Comparison of ENCODE assay signal across 18 cellular contexts in the genomic region with DNA sequence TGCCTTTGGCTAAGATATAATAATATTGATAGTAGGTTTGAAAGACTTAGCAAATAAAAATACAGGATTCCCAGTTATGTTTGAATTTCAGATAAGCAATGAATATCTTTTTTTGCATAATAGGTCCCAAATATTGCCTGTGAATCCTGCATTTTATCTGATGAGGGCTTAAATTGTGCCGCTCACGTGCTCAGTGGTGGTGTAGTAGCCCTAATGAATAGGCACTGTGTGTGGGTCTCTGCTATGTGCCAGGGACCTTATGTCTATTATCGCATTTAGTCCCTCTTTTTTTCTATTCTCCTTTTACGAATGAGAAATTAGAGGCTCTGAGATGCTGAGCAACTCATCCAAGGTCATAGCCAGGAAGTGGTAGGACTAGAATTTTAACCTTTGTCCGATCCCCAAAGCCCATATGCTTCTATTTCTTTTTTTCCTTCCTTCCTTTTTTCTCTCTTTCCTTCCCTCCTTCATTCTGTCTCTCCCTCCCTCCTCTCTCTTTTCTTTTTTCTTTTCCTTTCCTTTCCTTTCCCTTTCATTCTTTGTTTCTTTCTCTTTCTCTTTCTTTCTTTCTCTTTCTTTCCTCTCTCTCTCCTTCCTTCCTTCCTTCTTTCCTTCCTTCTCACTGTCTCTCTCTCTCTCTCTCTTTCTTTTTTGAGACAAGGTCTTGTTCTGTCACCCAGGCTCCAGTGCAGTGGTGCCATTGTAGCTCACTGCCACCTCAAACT. TPM values are rescaled to one million over a fixed set of nuclear protein-coding genes. Genes with fewer than 3 reads are reported as not detected.
DNase-seq lines count a peak whose midpoint lies in the region; ATAC-seq, FAIRE-seq and TF ChIP-seq lines count a peak whose summit lies in the region.
"Had no signal": no experiment of that assay in that cellular context is flagged by ENCODE, and none has a peak within 500 bp of the region (broad histone marks: within the 10 kb centered on the region; RNA-seq: fewer than 3 reads in every experiment).

No MANE protein-coding gene starts in this region.

- no peak overlapping the region for H3K4me3 ChIP-seq in IMR-90 (ENCODE audit: insufficient read depth, low read depth, low read length)
- H3K4me3 ChIP-seq in endothelial cell of umbilical vein (replicated peaks in 1 of 3; ENCODE audit: insufficient read depth in 1 of 3, low read depth in 1 of 3, low read length in 3 of 3): no peak overlapping the region
- H3K4me3 ChIP-seq in trophoblast cell (ENCODE audit: low read depth, low read length): no peak overlapping the region
- H3K4me3 ChIP-seq: hepatocyte, Peyer's patch, tibial nerve had no signal

- peaks cover 37 to 48% (median 38%) of the 10 kb centered on the region in 3 donors for H3K4me1 Mint-ChIP-seq in T-cell

- H3K4me2 ChIP-seq in IMR-90 (ENCODE audit: low read depth, low read length) (0 out of 2 replicates have a peak overlapping the region, but pooled peaks have one; percentile 7), endothelial cell of umbilical vein (ENCODE audit: insufficient read depth, low read length) (peak overlapping the region; percentile 66), trophoblast cell (ENCODE audit: low read length) (no peak overlapping the region)
- H3K4me2 ChIP-seq: hepatocyte had no signal

- peak overlapping the region; percentile 99 for H2BK20ac ChIP-seq in IMR-90 (ENCODE audit: low read depth, low read length)

- H4K8ac ChIP-seq in IMR-90 (ENCODE audit: low read depth in 2 of 2, low read length in 2 of 2) (peak overlapping the region; percentile 89 to 98), trophoblast cell (ENCODE audit: low read depth, low read length) (no peak overlapping the region)

- H3K14ac ChIP-seq in IMR-90 (replicated peaks; ENCODE audit: low read depth, low read length) (peak overlapping the region; percentile 98), trophoblast cell (ENCODE audit: low read length) (no peak overlapping the region)

- no peaks in the 10 kb centered on the region for H3K36me3 Mint-ChIP-seq in T-cell
- H3K36me3 Mint-ChIP-seq: activated naive CD4-positive, alpha-beta T cell treated with anti-CD3 and anti-CD28 coated beads, Interleukin-2, amount 50 U/mL, for 72 hours; stimulated activated naive B cell treated with anti-CD40 and anti-IgM and Interleukin-4, amounts not matched to agents 10 μg/mL and 1 μg/mL and 100 μg/mL, for 72 hours had no signal

- TF ChIP-seq CTCF in IMR-90 (conservative IDR thresholded peaks at IDR 0.05; ENCODE audit: low read depth, low read length): no peak
- TF ChIP-seq CTCF in endothelial cell of umbilical vein (IDR thresholded peaks at IDR 0.05; ENCODE audit: extremely low read depth in 1 of 2, insufficient read depth in 1 of 2, low read depth in 1 of 2, low read length in 2 of 2): no peak

- CTCF ChIA-PET in IMR-90 (lab: Yijun Ruan, JAX): interaction anchor here (0.8 kb wide), 1 partner anchor 9 kb away, joined by 3 read pairs; no protein-coding TSS in a partner anchor
- CTCF ChIA-PET in endothelial cell of umbilical vein (lab: Charles Lee): interaction anchor here (0.8 to 1.4 kb wide), 3 partner anchors 9 to 981 kb away, joined by 3 to 5 read pairs (median 3); a partner anchor contains a TSS
- CTCF ChIA-PET in T-cell (lab: Charles Lee): interaction anchor here in 1 of 2 donors (0.5 kb wide), 1 partner anchor 326 kb away, joined by 3 read pairs; no protein-coding TSS in a partner anchor

- H2AK5ac ChIP-seq in IMR-90 (ENCODE audit: low read depth, low read length): peak overlapping the region; percentile 97
- no peak overlapping the region for H2AK5ac ChIP-seq in trophoblast cell (ENCODE audit: low read length)

- peak overlapping the region; percentile 79 for H2AK9ac ChIP-seq in IMR-90 (replicated peaks; ENCODE audit: low read depth, low read length, poor library complexity)

- peak overlapping the region in 1 of 2 donors; percentile 2 for H3K27ac Mint-ChIP-seq in T-cell
- H3K27ac Mint-ChIP-seq: activated B cell treated with CpG ODN at 0.5 μM for 24 hours; stimulated activated naive B cell treated with anti-CD40 and anti-IgM and Interleukin-4, amounts not matched to agents 10 μg/mL and 1 μg/mL and 100 μg/mL, for 72 hours had no signal

- WGBS in IMR-90 (ENCODE audit: extremely low coverage in 2 of 2, insufficient read length in 1 of 2), 2 experiments: no CpG with 5 or more reads among the region's 5 CpGs
- no CpG with 5 or more reads among the region's 5 CpGs for WGBS in trophoblast cell (ENCODE audit: extremely low coverage, insufficient coverage, insufficient read length)

- dilution Hi-C loops in IMR-90 (cut with HindIII; ENCODE audit: low sequenced_read_pairs, unreplicated experiment): no loop called here
- dilution Hi-C loops in endothelial cell of umbilical vein (cut with MboI; ENCODE audit: extremely low pct_ligation_motif_present, low sequenced_read_pairs): no loop called here

- H3K9ac ChIP-seq in ES-I3 (ENCODE audit: low read depth, low read length) (peak overlapping the region; percentile 25; the same call in 1 of the 2 replicates), IMR-90 (ENCODE audit: low read depth, low read length) (peak overlapping the region; percentile 48; the same call in 1 of the 2 replicates), endothelial cell of umbilical vein (replicated peaks; ENCODE audit: extremely low read depth, insufficient read depth, low read length) (peak overlapping the region; percentile 39), trophoblast cell (ENCODE audit: low read length) (no peak overlapping the region)

- H3K36me3 ChIP-seq in ES-I3 (ENCODE audit: insufficient read depth, low read length) (no peaks in the 10 kb centered on the region), IMR-90 (ENCODE audit: control insufficient read depth, insufficient read depth, low read length) (no peaks in the 10 kb centered on the region), endothelial cell of umbilical vein (ENCODE audit: control insufficient read depth in 2 of 2, extremely low read depth in 1 of 2, insufficient read depth in 2 of 2, low read length in 2 of 2) (no peaks in the 10 kb centered on the region), trophoblast cell (ENCODE audit: control insufficient read depth in 1 of 2, insufficient read depth in 2 of 2, low read length in 2 of 2) (no peaks in the 10 kb centered on the region)
- H3K36me3 ChIP-seq: brain microvascular endothelial cell, Peyer's patch had no signal

- no peak overlapping the region for H2BK12ac ChIP-seq in trophoblast cell (ENCODE audit: low read length)

- H3K27me3 ChIP-seq in IMR-90 (ENCODE audit: control insufficient read depth, insufficient read depth, low read length) (no peaks in the 10 kb centered on the region), endothelial cell of umbilical vein (ENCODE audit: control insufficient read depth in 2 of 2, insufficient read depth in 2 of 2, low read length in 2 of 2) (peaks cover 0 to 6% of the 10 kb centered on the region in 2 experiments), trophoblast cell (ENCODE audit: insufficient read depth, low read length) (no peaks in the 10 kb centered on the region)
- H3K27me3 ChIP-seq: brain microvascular endothelial cell, hepatocyte, Peyer's patch, tibial nerve had no signal

- intact Hi-C loops in IMR-90 (cut with micrococcal nuclease) (no loop called here), endothelial cell of umbilical vein (cut with micrococcal nuclease) (no loop called here)

- H3K27ac ChIP-seq in IMR-90 (ENCODE audit: insufficient read depth, low read length) (peak overlapping the region; percentile 64), endothelial cell of umbilical vein (ENCODE audit: insufficient read depth, low read depth, low read length) (peak overlapping the region; percentile 22), trophoblast cell (ENCODE audit: low read depth, low read length) (no peak overlapping the region)
- H3K27ac ChIP-seq: brain microvascular endothelial cell, hepatocyte, HL-60, Peyer's patch, tibial nerve had no signal

- H3K9me3 ChIP-seq in ES-I3 (ENCODE audit: control insufficient read depth, insufficient read depth, low read length): 0 out of 2 replicates have a peak, but pooled peaks cover 3% of the 10 kb centered on the region
- H3K9me3 ChIP-seq in IMR-90 (ENCODE audit: control insufficient read depth, insufficient read depth, low read length): no peaks in the 10 kb centered on the region
- no peaks in the 10 kb centered on the region for H3K9me3 ChIP-seq in endothelial cell of umbilical vein (replicated peaks; ENCODE audit: control insufficient read depth, insufficient read depth, low read length)
- H3K9me3 ChIP-seq in trophoblast cell (ENCODE audit: insufficient read depth, low read depth, low read length): no peaks in the 10 kb centered on the region
- H3K9me3 ChIP-seq: Peyer's patch, tibial nerve had no signal

- no peak overlapping the region for H4K12ac ChIP-seq in trophoblast cell (ENCODE audit: low read depth, low read length)

- H2BK120ac ChIP-seq in IMR-90 (ENCODE audit: low read depth, low read length): peak overlapping the region; percentile 99
- H2BK120ac ChIP-seq in trophoblast cell (ENCODE audit: insufficient read depth, low read length, poor library complexity): peak overlapping the region; percentile 45

- H3K9me1 ChIP-seq in IMR-90 (ENCODE audit: insufficient read depth, low read length) (peaks cover 13% of the 10 kb centered on the region; the same call in 1 of the 2 replicates), endothelial cell of umbilical vein (replicated peaks; ENCODE audit: control insufficient read depth, extremely low read depth, insufficient read depth, low read length) (no peaks in the 10 kb centered on the region)

- BruUV-seq in IMR-90 (replicated peaks; lab: Mats Ljungman, UMichigan) (TSS peak; percentile 81), endothelial cell of umbilical vein (replicated peaks; lab: Mats Ljungman, UMichigan) (TSS peak; percentile 95)

- H3K9me3 Mint-ChIP-seq in T-cell: no peaks in the 10 kb centered on the region
- H3K9me3 Mint-ChIP-seq: activated B cell treated with CpG ODN at 0.5 μM for 24 hours; activated naive CD4-positive, alpha-beta T cell treated with anti-CD3 and anti-CD28 coated beads, Interleukin-2, amount 50 U/mL, for 72 hours; stimulated activated naive B cell treated with anti-CD40 and anti-IgM and Interleukin-4, amounts not matched to agents 10 μg/mL and 1 μg/mL and 100 μg/mL, for 72 hours had no signal

- POLR2A ChIA-PET in IMR-90 (lab: Charles Lee; ENCODE audit: unreplicated experiment): interaction anchor here (1.0 kb wide), 1 partner anchor 130 kb away, joined by 5 read pairs; no protein-coding TSS in a partner anchor
- POLR2A ChIA-PET in endothelial cell of umbilical vein (lab: Charles Lee): no interaction called here
- POLR2A ChIA-PET in T-cell (lab: Charles Lee): no interaction called here

- H3K18ac ChIP-seq in IMR-90 (ENCODE audit: low read depth, low read length) (peak overlapping the region; percentile 78), trophoblast cell (ENCODE audit: low read length) (no peak overlapping the region)

- H3K4me3 Mint-ChIP-seq in T-cell: no peak overlapping the region
- H3K4me3 Mint-ChIP-seq: activated B cell treated with CpG ODN at 0.5 μM for 24 hours; stimulated activated naive B cell treated with anti-CD40 and anti-IgM and Interleukin-4, amounts not matched to agents 10 μg/mL and 1 μg/mL and 100 μg/mL, for 72 hours had no signal

- H3K4me1 ChIP-seq in ES-I3 (ENCODE audit: insufficient read depth, low read length): peaks cover 39% of the 10 kb centered on the region
- peaks cover 11% of the 10 kb centered on the region for H3K4me1 ChIP-seq in IMR-90 (ENCODE audit: control insufficient read depth, insufficient read depth, low read length)
- H3K4me1 ChIP-seq in endothelial cell of umbilical vein (ENCODE audit: control insufficient read depth, extremely low read depth, insufficient read depth, low read length): peaks cover 24% of the 10 kb centered on the region
- peaks cover 4 to 11% of the 10 kb centered on the region in 2 experiments for H3K4me1 ChIP-seq in trophoblast cell (ENCODE audit: control insufficient read depth in 1 of 2, insufficient read depth in 2 of 2, low read length in 2 of 2)

- no peak for ATAC-seq in IMR-90 (ENCODE audit: low read depth)
- no peak for ATAC-seq in HG03045 (IDR thresholded peaks at IDR 0.05; ENCODE audit: unreplicated experiment)
- ATAC-seq in T-cell (replicated peaks in 1 of 4): no peak
- ATAC-seq: activated naive CD4-positive, alpha-beta T cell treated with anti-CD3 and anti-CD28 coated beads, Interleukin-2, amount 50 U/mL, for 72 hours; stimulated activated naive B cell treated with anti-CD40 and anti-IgM and Interleukin-4, amounts not matched to agents 10 μg/mL and 1 μg/mL and 100 μg/mL, for 72 hours had no signal

- H3K79me1 ChIP-seq in IMR-90 (ENCODE audit: low read depth in 1 of 2, low read length in 2 of 2) (0 out of 4 replicates have a peak, but pooled peaks cover 0 to 3% of the 10 kb centered on the region in 2 experiments), trophoblast cell (ENCODE audit: low read length) (peaks cover 6% of the 10 kb centered on the region)

- H3K56ac ChIP-seq in IMR-90 (ENCODE audit: extremely low read depth, insufficient read depth, low read length): peak overlapping the region; percentile 89

- no peak for TF ChIP-seq RAD21 in IMR-90 (IDR thresholded peaks at IDR 0.05; ENCODE audit: low read length)

- H2BK5ac ChIP-seq in IMR-90 (ENCODE audit: low read depth, low read length, poor library complexity, severe bottlenecking): peak overlapping the region; percentile 80
- H2BK5ac ChIP-seq in trophoblast cell (ENCODE audit: low read depth, low read length, poor library complexity): no peak overlapping the region

- H4K91ac ChIP-seq in IMR-90 (ENCODE audit: insufficient read depth, low read depth, low read length) (peak overlapping the region; percentile 96), trophoblast cell (ENCODE audit: low read depth, low read length) (no peak overlapping the region)

- H2AFZ ChIP-seq in IMR-90 (replicated peaks; ENCODE audit: low read length, poor library complexity): peak overlapping the region; percentile 51
- H2AFZ ChIP-seq in endothelial cell of umbilical vein (ENCODE audit: low read depth, low read length): no peak overlapping the region
- H2AFZ ChIP-seq in trophoblast cell (ENCODE audit: insufficient read depth, low read length, poor library complexity): no peak overlapping the region
- H2AFZ ChIP-seq: hepatocyte had no signal

- no peak for TF ChIP-seq POLR2A in IMR-90 (IDR thresholded peaks at IDR 0.05; ENCODE audit: low read depth, low read length)
- TF ChIP-seq POLR2A in endothelial cell of umbilical vein (IDR thresholded peaks at IDR 0.05; ENCODE audit: low read depth, low read length): no peak

- H3K4ac ChIP-seq in IMR-90 (ENCODE audit: low read depth, low read length): peak overlapping the region; percentile 98
- no peak overlapping the region for H3K4ac ChIP-seq in trophoblast cell (ENCODE audit: low read depth, low read length)

- H4K20me1 ChIP-seq in IMR-90 (ENCODE audit: insufficient read depth, low read length): no peaks in the 10 kb centered on the region
- H4K20me1 ChIP-seq in endothelial cell of umbilical vein (replicated peaks; ENCODE audit: control insufficient read depth, extremely low read depth, insufficient read depth, low read length): no peaks in the 10 kb centered on the region

- peaks cover 0 to 7% of the 10 kb centered on the region in 2 donors for H3K27me3 Mint-ChIP-seq in T-cell
- H3K27me3 Mint-ChIP-seq: activated B cell treated with CpG ODN at 0.5 μM for 24 hours had no signal

- peak overlapping the region; percentile 81 for H4K5ac ChIP-seq in IMR-90 (ENCODE audit: low read depth, low read length)

- DNase-seq in IMR-90 (no peak), endothelial cell of umbilical vein (ENCODE audit: low read depth, low spot score) (no peak), trophoblast cell (no peak), T-cell (no peak), NCI-H2029 treated with DMSO at 0.1 percent for 48 hours (lab: John Stamatoyannopoulos, UW) (no peak)
- DNase-seq: activated B cell treated with CpG ODN at 0.5 μM for 24 hours; brain microvascular endothelial cell; NCI-H1105 treated with DMSO at 0.1 percent for 48 hours; NCI-H2171 treated with DMSO at 0.1 percent for 48 hours; NCI-H82; Peyer's patch; stimulated activated naive B cell treated with anti-CD40 and anti-IgM and Interleukin-4, amounts not matched to agents 10 μg/mL and 1 μg/mL and 100 μg/mL, for 72 hours had no signal

- H3K79me2 ChIP-seq in endothelial cell of umbilical vein (ENCODE audit: control insufficient read depth, insufficient read depth, low read length) (no peaks in the 10 kb centered on the region), trophoblast cell (ENCODE audit: control insufficient read depth, insufficient read depth, low read length, poor library complexity) (no peaks in the 10 kb centered on the region)
- H3K79me2 ChIP-seq: hepatocyte had no signal

- H3K23ac ChIP-seq in IMR-90 (ENCODE audit: low read depth, low read length) (peak overlapping the region; percentile 95; the same call in 1 of the 2 replicates), trophoblast cell (ENCODE audit: low read length) (no peak overlapping the region)

- in situ Hi-C loops in IMR-90 (cut with MboI; ENCODE audit: low sequenced_read_pairs): no loop called here

- no peak for FAIRE-seq in endothelial cell of umbilical vein (lab: Jason Lieb, UNC)

- H2BK15ac ChIP-seq in IMR-90 (ENCODE audit: low read depth, low read length): peak overlapping the region; percentile 98

RNA-seq across cellular contexts. Expression of a gene that starts 47.2 kb away (rescaled TPM):
- total RNA-seq in IMR-90 (2012; rRNA removed): 0.90 and 1.4 TPM in 2 replicates
- 0.77 and 1.1 TPM in 2 replicates for polyA plus RNA-seq in IMR-90 (2012; rRNA removed)
- polyA plus RNA-seq in IMR-90 (2012; cell fraction: cytosol; rRNA removed): 0.41 and 0.58 TPM in 2 replicates
- 0.60 and 1.3 TPM in 2 replicates for polyA plus RNA-seq in IMR-90 (2012; cell fraction: nucleus; rRNA removed; ENCODE audit: low replicate concordance)
- total RNA-seq in endothelial cell of umbilical vein: 1.4 and 1.7 TPM in 2 replicates
- 0.61 and 0.75 TPM in 2 replicates for polyA plus RNA-seq in endothelial cell of umbilical vein
- polyA plus RNA-seq in endothelial cell of umbilical vein (2011; cell fraction: cytosol; rRNA removed): 0.79 and 1.0 TPM in 2 replicates
- 0.91 and 1.2 TPM in 2 replicates for polyA plus RNA-seq in endothelial cell of umbilical vein (2011; cell fraction: nucleus; rRNA removed)
- 0.50 and 0.83 TPM in 2 replicates for polyA plus RNA-seq in endothelial cell of umbilical vein (2012)
- 0.68 and 0.85 TPM in 2 replicates for polyA minus RNA-seq in endothelial cell of umbilical vein
- not detected for polyA minus RNA-seq in endothelial cell of umbilical vein (2011; cell fraction: cytosol; rRNA and poly(A)+ RNA removed)
- polyA minus RNA-seq in endothelial cell of umbilical vein (2011; cell fraction: nucleus; rRNA and poly(A)+ RNA removed): 0.38 TPM in 1 of 2 replicates, not detected in the other
- polyA plus RNA-seq in trophoblast cell (2013): 7.3 and 8.2 TPM in 2 replicates
- 1 to 10 TPM; 1.3 to 8.2 (median 1.9) TPM for total RNA-seq in T-cell
